ENCODE assay signal across 25 cellular contexts in genomic region chr5:43273552-43273951, GRCh38.
"Had no signal": no experiment of that assay in that cellular context is flagged by ENCODE, and none has a peak within 500 bp of the region (broad histone marks: within the 10 kb centered on the region; RNA-seq: fewer than 3 reads in every experiment).

No MANE protein-coding gene starts in this region.

- H3K4me3 Mint-ChIP-seq: IgD-negative memory B cell had no signal

- H3K4me2 ChIP-seq: KMS-11, SK-N-SH had no signal

- H3K4me3 ChIP-seq: K562 had no signal

- H3K9me3 ChIP-seq: SK-N-SH had no signal

- H3K27ac Mint-ChIP-seq: IgD-negative memory B cell had no signal

- ATAC-seq: Panc1, PC-3 had no signal

- DNase-seq: Kasumi-1; MV-4-11; NCI-H1048; NCI-H1105; NCI-H1417; NCI-H146; NCI-H1694 treated with DMSO at 0.1 percent for 48 hours; NCI-H1930; NCI-H2081; NCI-H2107; NCI-H2227 treated with DMSO at 0.1 percent for 48 hours; NCI-H524 treated with DMSO at 0.1 percent for 48 hours; NCI-H69; NCI-H774; NK-92 treated with Interleukin-12 subunit alpha and Interleukin-12 subunit beta, amount 100 ng/mL, for 24 hours; PC-3; SHP77; SK-N-SH had no signal

- H3K27ac ChIP-seq: HL-60, KMS-11, RWPE1 had no signal

- H3K9ac ChIP-seq: KMS-11, SK-N-SH had no signal

- H3K4me1 Mint-ChIP-seq: IgD-negative memory B cell had no signal

- FAIRE-seq: HTR-8/SVneo, K562 had no signal
